In the genomic region with DNA sequence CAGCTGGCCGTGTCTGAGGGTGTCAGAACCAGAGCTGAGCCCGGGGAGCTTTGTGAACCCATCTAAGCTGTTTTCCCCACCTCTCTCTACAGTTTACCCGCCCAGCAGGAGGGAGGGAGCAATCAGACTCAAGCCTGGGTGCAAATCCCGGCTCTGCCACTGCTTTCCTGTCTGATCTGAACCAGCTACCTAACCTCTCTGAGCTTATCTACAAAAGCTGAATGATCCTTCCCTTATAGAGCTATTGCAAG, we compare ENCODE assay signal across 8 cellular contexts. TPM values are rescaled to one million over a fixed set of nuclear protein-coding genes. Genes with fewer than 3 reads are reported as not detected.
DNase-seq lines count a peak whose midpoint lies in the region; ATAC-seq and TF ChIP-seq lines count a peak whose summit lies in the region.

No MANE protein-coding gene starts in this region.

- POLR2A ChIA-PET in AG04450 (lab: Yijun Ruan, JAX), result interaction anchor here (0.8 to 1.0 kb wide), 2 partner anchors 11 to 14 kb away, joined by 4 to 5 read pairs; partner anchors contain the start of gene APOL1

- ATAC-seq in HG02571 (IDR thresholded peaks at IDR 0.05; ENCODE audit: unreplicated experiment) (peak; percentile 20), right cardiac atrium (peak; percentile 19 to 42), GM21360 (IDR thresholded peaks at IDR 0.05; ENCODE audit: unreplicated experiment) (no peak)

- DNase-seq in AG04450 (ENCODE audit: low read depth, low spot score), result no peak
- DNase-seq in activated naive CD4-positive, alpha-beta T cell treated with anti-CD3 and anti-CD28 coated beads, Interleukin-2, amount 10 ng/mL, durations not matched to agents 7 days and 5 days, result peak; percentile 37
- no peak for DNase-seq in right cardiac atrium
- DNase-seq in spleen, result no peak
- no peak for DNase-seq in GM19238 (ENCODE audit: insufficient read length, low spot score)
- no peak for DNase-seq in stimulated activated CD4-positive, alpha-beta T cell treated with anti-CD3 and anti-CD28 coated beads, Interleukin-4, amount 100 ng/mL, for 4 hours

- intact Hi-C loops in right cardiac atrium (cut with DNase I), result no loop called here
- intact Hi-C loops in spleen (cut with DNase I; ENCODE audit: low total_unique reads), result no loop called here

- 0% methylated on average over 4 of the region's 4 CpGs for WGBS in right cardiac atrium
- WGBS in spleen, 5 donors, result 0 to 7% (median 1%) methylated on average over 4 of the region's 4 CpGs

- peak overlapping the region; percentile 100 for H3K4me3 Mint-ChIP-seq in activated naive CD4-positive, alpha-beta T cell treated with anti-CD3 and anti-CD28 coated beads, Interleukin-2, amount 10 ng/mL, durations not matched to agents 7 days and 5 days

- H3K4me1 ChIP-seq in right cardiac atrium (ENCODE audit: control insufficient read depth, insufficient read depth, low read length) (peaks cover 21% of the 10 kb centered on the region), spleen (peaks cover 31 to 62% (median 47%) of the 10 kb centered on the region in 6 donors)

- peaks cover 0 to 39% (median 11%) of the 10 kb centered on the region in 6 donors for H3K36me3 ChIP-seq in spleen

- H3K9me3 ChIP-seq in AG04450 (ENCODE audit: control insufficient read depth, insufficient read depth, low read length), result no peaks in the 10 kb centered on the region
- H3K9me3 ChIP-seq in right cardiac atrium (ENCODE audit: control insufficient read depth, low read length), result no peaks in the 10 kb centered on the region
- peaks cover 0 to 6% (median 0%) of the 10 kb centered on the region in 8 donors for H3K9me3 ChIP-seq in spleen

- peaks cover 55% of the 10 kb centered on the region for H3K4me1 Mint-ChIP-seq in activated naive CD4-positive, alpha-beta T cell treated with anti-CD3 and anti-CD28 coated beads, Interleukin-2, amount 10 ng/mL, durations not matched to agents 7 days and 5 days

- H3K27me3 ChIP-seq in AG04450 (ENCODE audit: control insufficient read depth, insufficient read depth, low read length) (no peaks in the 10 kb centered on the region), right cardiac atrium (ENCODE audit: control insufficient read depth, insufficient read depth) (no peaks in the 10 kb centered on the region), spleen (replicated peaks in 1 of 7) (no peaks in the 10 kb centered on the region)

- TF ChIP-seq POLR2A in spleen (IDR thresholded peaks at IDR 0.05), result no peak

- H3K27ac Mint-ChIP-seq in activated naive CD4-positive, alpha-beta T cell treated with anti-CD3 and anti-CD28 coated beads, Interleukin-2, amount 10 ng/mL, durations not matched to agents 7 days and 5 days, result peak overlapping the region; percentile 98

- H3K4me3 ChIP-seq in AG04450 (ENCODE audit: low read depth, low read length) (peak overlapping the region; percentile 75), right cardiac atrium (ENCODE audit: low read length) (peak overlapping the region; percentile 53), spleen (peak overlapping the region; percentile 43 to 88 (median 66))

- peaks cover 11% of the 10 kb centered on the region for H3K27me3 Mint-ChIP-seq in activated naive CD4-positive, alpha-beta T cell treated with anti-CD3 and anti-CD28 coated beads, Interleukin-2, amount 10 ng/mL, durations not matched to agents 7 days and 5 days

- peak overlapping the region; percentile 83 for H3K27ac ChIP-seq in AG04450 (ENCODE audit: low read depth, low read length)
- H3K27ac ChIP-seq in right cardiac atrium (ENCODE audit: low read length), result peak overlapping the region; percentile 88
- peak overlapping the region; percentile 76 to 96 (median 92) for H3K27ac ChIP-seq in spleen

- TF ChIP-seq CTCF in AG04450 (IDR thresholded peaks at IDR 0.05; ENCODE audit: low read depth, low read length), result no peak
- TF ChIP-seq CTCF in spleen (IDR thresholded peaks at IDR 0.05 in 8 of 11, conservative IDR thresholded peaks at IDR 0.05 in 3 of 11), result no peak

- peaks cover 50% of the 10 kb centered on the region for H3K36me3 Mint-ChIP-seq in activated naive CD4-positive, alpha-beta T cell treated with anti-CD3 and anti-CD28 coated beads, Interleukin-2, amount 10 ng/mL, durations not matched to agents 7 days and 5 days

- CTCF ChIA-PET in AG04450 (lab: Charles Lee), result interaction anchor here (0.8 to 2.9 kb wide), 19 partner anchors 10 to 251 kb away, joined by 3 to 16 read pairs (median 4); partner anchors contain the start of gene APOL1
- CTCF ChIA-PET in activated naive CD4-positive, alpha-beta T cell treated with anti-CD3 and anti-CD28 coated beads, Interleukin-2, amount 10 ng/mL, durations not matched to agents 7 days and 5 days (lab: Charles Lee), result interaction anchor here (0.7 to 3.2 kb wide), 21 partner anchors 11 to 247 kb away, joined by 3 to 30 read pairs (median 4); partner anchors contain the start of genes APOL1 and APOL3

- peaks cover 18% of the 10 kb centered on the region for H3K9me3 Mint-ChIP-seq in activated naive CD4-positive, alpha-beta T cell treated with anti-CD3 and anti-CD28 coated beads, Interleukin-2, amount 10 ng/mL, durations not matched to agents 7 days and 5 days

RNA-seq across cellular contexts. Expression of gene APOL2, which starts 0.3 kb away (rescaled TPM):
- polyA plus RNA-seq in AG04450 (2011; rRNA removed), result 18.8 and 19.7 TPM in 2 replicates
- polyA minus RNA-seq in AG04450 (2011; rRNA and poly(A)+ RNA removed), result 44.0 and 53.1 TPM in 2 replicates
- 10 to 100 TPM; 39.9 to 54.8 (median 42.9) TPM for total RNA-seq in right cardiac atrium
- polyA plus RNA-seq in right cardiac atrium, result 29.1 TPM
- total RNA-seq in spleen, result 10 to 100 TPM; 53.2 to 77.2 (median 59.3) TPM
- 10 to 100 TPM; 16.0 to 35.0 (median 20.2) TPM for polyA plus RNA-seq in spleen

RNA-seq across cellular contexts. Expression of gene APOL1, which starts 13.9 kb away (rescaled TPM):
- polyA plus RNA-seq in AG04450 (2011; rRNA removed) (3.8 and 4.8 TPM in 2 replicates), right cardiac atrium (13.6 TPM), spleen (10 to 100 TPM in 2 of 3 donors, 1 to 10 TPM in 1; 10.0 to 24.2 (median 11.4) TPM)
- 2.8 and 3.4 TPM in 2 replicates for polyA minus RNA-seq in AG04450 (2011; rRNA and poly(A)+ RNA removed)
- total RNA-seq in right cardiac atrium (10 to 100 TPM; 14.0 to 29.8 (median 16.9) TPM), spleen (100 to 1,000 TPM in 1 of 7 donors, 10 to 100 TPM in 6; 33.3 to 108 (median 73.9) TPM)

RNA-seq across cellular contexts. Expression of gene APOL4, which starts 37.5 kb away (rescaled TPM):
- polyA plus RNA-seq in AG04450 (2011; rRNA removed) (0.21 TPM in 2 replicates), right cardiac atrium (3.8 TPM), spleen (1 to 10 TPM; 3.0 to 4.0 (median 3.9) TPM)
- 0.14 TPM in 1 of 2 replicates, not detected in the other for polyA minus RNA-seq in AG04450 (2011; rRNA and poly(A)+ RNA removed)
- total RNA-seq in right cardiac atrium (1 to 10 TPM in 3 of 4 donors, not detected in 1; 3.1 to 7.4 (median 7.2) TPM), spleen (10 to 100 TPM in 2 of 7 donors, 1 to 10 TPM in 4, not detected in 1; 2.5 to 14.4 (median 4.9) TPM)
